22 cellular contexts compared by ENCODE assay signal in genomic region chr6:75397806-75398465, GRCh38.
DNase-seq lines count a peak whose midpoint lies in the region; ATAC-seq, FAIRE-seq and TF ChIP-seq lines count a peak whose summit lies in the region.
"Had no signal": no experiment of that assay in that cellular context is flagged by ENCODE, and none has a peak within 500 bp of the region (broad histone marks: within the 10 kb centered on the region; RNA-seq: fewer than 3 reads in every experiment).

No MANE protein-coding gene starts in this region.

- FAIRE-seq in RCC 7860 (lab: Jason Lieb, UNC) (no peak), kidney (lab: Jason Lieb, UNC) (no peak)
- FAIRE-seq: GM19239, H1 had no signal

- ATAC-seq in HG03175 (IDR thresholded peaks at IDR 0.05; ENCODE audit: unreplicated experiment) = no peak
- ATAC-seq: CD8-positive, alpha-beta T cell; gastroesophageal sphincter; naive thymus-derived CD4-positive, alpha-beta T cell had no signal

- H3K36me3 ChIP-seq in kidney (ENCODE audit: control insufficient read depth in 1 of 2, insufficient read depth in 2 of 2, low read length in 2 of 2) = no peaks in the 10 kb centered on the region
- H3K36me3 ChIP-seq: gastroesophageal sphincter had no signal

- no peaks in the 10 kb centered on the region for H3K4me1 ChIP-seq in kidney (ENCODE audit: control insufficient read depth in 1 of 2, insufficient read depth in 1 of 2, low read depth in 1 of 2, low read length in 2 of 2)

- H3K9ac ChIP-seq in kidney (ENCODE audit: low read length in 2 of 2) = no peak overlapping the region

- H3K9me3 ChIP-seq in kidney (ENCODE audit: control insufficient read depth in 1 of 2, low read length in 2 of 2) = no peaks in the 10 kb centered on the region
- H3K9me3 ChIP-seq: gastroesophageal sphincter had no signal

- TF ChIP-seq CTCF in fibroblast of pulmonary artery (IDR thresholded peaks at IDR 0.05; ENCODE audit: low read length, missing control alignments) (no peak), kidney (IDR thresholded peaks at IDR 0.05; ENCODE audit: borderline replicate concordance, extremely low read depth, insufficient read depth) (no peak)

- intact Hi-C loops in kidney (cut with DNase I) = no loop called here
- intact Hi-C loops in posterior vena cava (cut with DNase I) = no loop called here

- peak; percentile 42 for DNase-seq in A172 (ENCODE audit: low spot score)
- DNase-seq in EH (ENCODE audit: low read depth) = peak; percentile 68
- DNase-seq in RCC 7860 (ENCODE audit: low spot score) = peak; percentile 19
- DNase-seq in fibroblast of pulmonary artery (ENCODE audit: low read depth) = peak; percentile 38
- DNase-seq in NCI-H2171 treated with DMSO at 0.1 percent for 48 hours (lab: John Stamatoyannopoulos, UW) = no peak
- no peak for DNase-seq in kidney
- no peak for DNase-seq in posterior vena cava (ENCODE audit: low spot score)
- DNase-seq: activated naive CD4-positive, alpha-beta T cell treated with anti-CD3 and anti-CD28 coated beads for 36 hours; anterior cingulate cortex; CD8-positive, alpha-beta T cell; mammary epithelial cell; naive thymus-derived CD4-positive, alpha-beta T cell; NCI-H1417 treated with DMSO at 0.1 percent for 48 hours; NK-92 treated with Interleukin-12 subunit alpha and Interleukin-12 subunit beta, amount 100 ng/mL, for 24 hours; stimulated activated CD4-positive, alpha-beta T cell treated with anti-CD3 and anti-CD28 coated beads, Interleukin-2, amount 100 ng/mL, for 48 hours had no signal

- H3K27ac ChIP-seq in kidney (ENCODE audit: low read depth in 2 of 2, low read length in 2 of 2) = no peak overlapping the region
- H3K27ac ChIP-seq: coronary artery, RWPE1, skin epidermis had no signal

- H3K4me3 ChIP-seq in fibroblast of pulmonary artery (replicated peaks; ENCODE audit: low read depth, low read length) (no peak overlapping the region), kidney (ENCODE audit: low read length in 2 of 2) (no peak overlapping the region)
- H3K4me3 ChIP-seq: coronary artery, gastroesophageal sphincter, skin epidermis had no signal

Comparison
In these comparisons a context has a peak if more than half of its experiments do, and no peak if none do; other contexts are left out.
1. DNase-seq: peak in A172 (single experiment), EH (single experiment), RCC 7860 (single experiment) and fibroblast of pulmonary artery (single experiment); none in NCI-H2171 treated with DMSO at 0.1 percent for 48 hours (single experiment), kidney (single experiment) and posterior vena cava (single experiment).